In genomic region chr4:76301775-76302162, GRCh38 we compare ENCODE assay signal across 14 cellular contexts. TPM values are rescaled to one million over a fixed set of nuclear protein-coding genes. Genes with fewer than 3 reads are reported as not detected.
DNase-seq lines count a peak whose midpoint lies in the region; ATAC-seq, FAIRE-seq and TF ChIP-seq lines count a peak whose summit lies in the region.
"Had no signal": no experiment of that assay in that cellular context is flagged by ENCODE, and none has a peak within 500 bp of the region (broad histone marks: within the 10 kb centered on the region; RNA-seq: fewer than 3 reads in every experiment).

No MANE protein-coding gene starts in this region.

- no peak for TF ChIP-seq RAD21 in K562 (CRISPR knock-in tag; conservative IDR thresholded peaks at IDR 0.05 in 1 of 2, IDR thresholded peaks at IDR 0.05 in 1 of 2)

- no peak overlapping the region for H2BK15ac ChIP-seq in mesenchymal stem cell (ENCODE audit: low read depth, poor library complexity, severe bottlenecking)

- WGBS in K562 (ENCODE audit: insufficient coverage, low coverage, missing lambda C conversion rate) = 0% methylated on average over 1 of the region's 1 CpG
- no CpG with 5 or more reads among the region's 1 CpG for WGBS in mesenchymal stem cell

- peak overlapping the region; percentile 81 for H3K4me3 Mint-ChIP-seq in natural killer cell treated with Interleukin-12 subunit alpha and Interleukin-12 subunit beta and Interleukin-15 and Interleukin-18, amount 100 ng/mL, for 72 hours
- H3K4me3 Mint-ChIP-seq in natural killer cell = no peak overlapping the region

- no peak overlapping the region for H3K4me3 ChIP-seq in K562
- peak overlapping the region in 1 of 2 experiments; percentile 9 for H3K4me3 ChIP-seq in mesenchymal stem cell (ENCODE audit: insufficient read depth in 1 of 2, low read depth in 1 of 2, low read length in 2 of 2)
- no peak overlapping the region for H3K4me3 ChIP-seq in vagina
- H3K4me3 ChIP-seq: HAP-1, tibial artery had no signal

- H3K9ac ChIP-seq in K562 (ENCODE audit: insufficient read depth in 1 of 2, low read depth in 2 of 2, low read length in 2 of 2) (no peak overlapping the region), mesenchymal stem cell (ENCODE audit: low read length) (peak overlapping the region; percentile 19)

- peak overlapping the region; percentile 87 for H3K27ac Mint-ChIP-seq in natural killer cell treated with Interleukin-12 subunit alpha and Interleukin-12 subunit beta and Interleukin-15 and Interleukin-18, amount 100 ng/mL, for 72 hours
- no peak overlapping the region for H3K27ac Mint-ChIP-seq in natural killer cell

- in situ Hi-C loops in K562 (cut with MboI) = no loop called here

- TF ChIP-seq EP300 in K562 (IDR thresholded peaks at IDR 0.05; ENCODE audit: low read length) = no peak

- FAIRE-seq in K562 (lab: Jason Lieb, UNC) = no peak

- H3K4me1 ChIP-seq in K562 (replicated peaks in 1 of 2; ENCODE audit: control insufficient read depth in 2 of 2, insufficient read depth in 2 of 2, low read length in 2 of 2) = peaks cover 10 to 39% of the 10 kb centered on the region in 2 experiments
- peaks cover 4% of the 10 kb centered on the region for H3K4me1 ChIP-seq in mesenchymal stem cell (ENCODE audit: control insufficient read depth, insufficient read depth, low read depth, low read length)
- H3K4me1 ChIP-seq in vagina = peaks cover 31% of the 10 kb centered on the region
- H3K4me1 ChIP-seq: HAP-1 had no signal

- H4K20me1 ChIP-seq in K562 (replicated peaks; ENCODE audit: control insufficient read depth, insufficient read depth, low read length) = no peaks in the 10 kb centered on the region

- H3K9me3 Mint-ChIP-seq in natural killer cell treated with Interleukin-12 subunit alpha and Interleukin-12 subunit beta and Interleukin-15 and Interleukin-18, amount 100 ng/mL, for 72 hours = no peaks in the 10 kb centered on the region
- H3K9me3 Mint-ChIP-seq in natural killer cell = peaks cover 2 to 4% of the 10 kb centered on the region in 2 donors

- no peak overlapping the region for H4K91ac ChIP-seq in mesenchymal stem cell (ENCODE audit: low read length)

- H3K36me3 ChIP-seq in K562 (ENCODE audit: control insufficient read depth, insufficient read depth, low read length) = no peaks in the 10 kb centered on the region
- H3K36me3 ChIP-seq in mesenchymal stem cell (ENCODE audit: control insufficient read depth in 1 of 2, insufficient read depth in 2 of 2, low read depth in 1 of 2, low read length in 2 of 2) = no peaks in the 10 kb centered on the region
- H3K36me3 ChIP-seq in vagina = no peaks in the 10 kb centered on the region
- H3K36me3 ChIP-seq: HAP-1, tibial artery had no signal

- H2BK120ac ChIP-seq in mesenchymal stem cell (ENCODE audit: low read depth, low read length) = no peak overlapping the region

- no peaks in the 10 kb centered on the region for H3K79me2 ChIP-seq in K562 (ENCODE audit: control insufficient read depth, insufficient read depth, low read length)

- BruUV-seq in K562 (replicated peaks; lab: Mats Ljungman, UMichigan) = no TSS peak

- H3K4me1 Mint-ChIP-seq in natural killer cell treated with Interleukin-12 subunit alpha and Interleukin-12 subunit beta and Interleukin-15 and Interleukin-18, amount 100 ng/mL, for 72 hours (ENCODE audit: low read depth in 2 of 2) = peaks cover 39 to 45% of the 10 kb centered on the region in 2 donors
- H3K4me1 Mint-ChIP-seq in natural killer cell = peaks cover 27 to 46% of the 10 kb centered on the region in 2 donors

- H3K18ac ChIP-seq in mesenchymal stem cell (ENCODE audit: low read depth in 1 of 2, low read length in 2 of 2) = no peak overlapping the region

- POLR2A ChIA-PET in K562 (lab: Yijun Ruan, JAX) = interaction anchor here (1.0 to 1.4 kb wide), 5 partner anchors 8 to 195 kb away, joined by 3 to 4 read pairs (median 3); no protein-coding TSS in a partner anchor

- no peak overlapping the region for H3K4ac ChIP-seq in mesenchymal stem cell (ENCODE audit: low read depth in 1 of 2, low read length in 2 of 2)

- peak overlapping the region; percentile 34; the same call in 1 of the 2 replicates for H3K4me2 ChIP-seq in K562 (ENCODE audit: insufficient read depth, low read length)
- peak overlapping the region; percentile 2 for H3K4me2 ChIP-seq in mesenchymal stem cell (ENCODE audit: low read length, poor library complexity, severe bottlenecking)

- H2BK12ac ChIP-seq in mesenchymal stem cell (ENCODE audit: low read length in 2 of 2) = no peak overlapping the region

- H3K27me3 Mint-ChIP-seq in natural killer cell treated with Interleukin-12 subunit alpha and Interleukin-12 subunit beta and Interleukin-15 and Interleukin-18, amount 100 ng/mL, for 72 hours = peaks cover 0 to 2% of the 10 kb centered on the region in 2 donors
- peaks cover 0 to 7% of the 10 kb centered on the region in 2 donors for H3K27me3 Mint-ChIP-seq in natural killer cell (ENCODE audit: low read depth in 2 of 2)

- no peak for TF ChIP-seq POLR2A in K562 (conservative IDR thresholded peaks at IDR 0.05)
- no peak for TF ChIP-seq POLR2A in vagina (IDR thresholded peaks at IDR 0.05)

- H3K9me1 ChIP-seq in K562 (ENCODE audit: control insufficient read depth, insufficient read depth, low read length) = no peaks in the 10 kb centered on the region

- no peak overlapping the region for H3K23ac ChIP-seq in mesenchymal stem cell (ENCODE audit: low read length in 2 of 2)

- DNase-seq in natural killer cell treated with Interleukin-12 subunit alpha and Interleukin-12 subunit beta and Interleukin-15 and Interleukin-18, amount 100 ng/mL, for 72 hours (ENCODE audit: low spot score) = no peak
- DNase-seq in natural killer cell (no peak), K562 (ENCODE audit: extremely low read depth in 1 of 4, low spot score in 3 of 4) (no peak), mesenchymal stem cell (peak; percentile 9), vagina (ENCODE audit: extremely low spot score in 2 of 2) (no peak), DMS79 (lab: John Stamatoyannopoulos, UW) (no peak), NCI-H748 (lab: John Stamatoyannopoulos, UW; ENCODE audit: unreplicated experiment) (no peak), amygdala (lab: John Stamatoyannopoulos, UW) (no peak)
- DNase-seq: activated CD4-positive, alpha-beta T cell treated with anti-CD3 and anti-CD28 coated beads, Interleukin-2, amount 50 U/mL, for 1 hour; activated gamma-delta T cell treated with Interleukin-2 at 50 U/mL for 16 hours; NCI-H524 treated with DMSO at 0.1 percent for 48 hours; tibial artery had no signal

- no peak overlapping the region for H4K8ac ChIP-seq in mesenchymal stem cell (ENCODE audit: low read length)

- no peak for ATAC-seq in natural killer cell treated with Interleukin-12 subunit alpha and Interleukin-12 subunit beta and Interleukin-15 and Interleukin-18, amount 100 ng/mL, for 72 hours
- no peak for ATAC-seq in natural killer cell
- no peak for ATAC-seq in K562

- no peaks in the 10 kb centered on the region for H3K27me3 ChIP-seq in K562 (ENCODE audit: control insufficient read depth in 2 of 2, insufficient read depth in 2 of 2, low read length in 2 of 2)
- H3K27me3 ChIP-seq in mesenchymal stem cell (ENCODE audit: control insufficient read depth in 1 of 2, insufficient read depth in 1 of 2, low read length in 2 of 2) = no peaks in the 10 kb centered on the region
- H3K27me3 ChIP-seq in vagina = no peaks in the 10 kb centered on the region
- H3K27me3 ChIP-seq: tibial artery had no signal

- H3K36me3 Mint-ChIP-seq in natural killer cell treated with Interleukin-12 subunit alpha and Interleukin-12 subunit beta and Interleukin-15 and Interleukin-18, amount 100 ng/mL, for 72 hours = peaks cover 25% of the 10 kb centered on the region
- H3K36me3 Mint-ChIP-seq in natural killer cell = peaks cover 7% of the 10 kb centered on the region

- H2AFZ ChIP-seq in K562 (ENCODE audit: low read depth, low read length) (no peak overlapping the region), mesenchymal stem cell (ENCODE audit: low read depth, low read length) (no peak overlapping the region)

- peaks cover 9% of the 10 kb centered on the region for H3K79me1 ChIP-seq in mesenchymal stem cell (replicated peaks; ENCODE audit: low read length, poor library complexity, severe bottlenecking)

- peaks cover 19% of the 10 kb centered on the region for H3K9me3 ChIP-seq in K562 (replicated peaks; ENCODE audit: control insufficient read depth, insufficient read depth, low read depth, low read length)
- peaks cover 10% of the 10 kb centered on the region for H3K9me3 ChIP-seq in mesenchymal stem cell (ENCODE audit: control insufficient read depth, low read length)
- H3K9me3 ChIP-seq in vagina = no peaks in the 10 kb centered on the region
- H3K9me3 ChIP-seq: tibial artery had no signal

- intact Hi-C loops in natural killer cell (cut with micrococcal nuclease) = no loop called here
- intact Hi-C loops in K562 (cut with micrococcal nuclease) = loop anchor here (2.0 to 5.0 kb wide), 2 partner anchors 76 to 123 kb away; no protein-coding TSS in a partner anchor
- intact Hi-C loops in vagina (cut with DNase I) = loop anchor here (10.0 kb wide), 1 partner anchor 87 kb away; the partner anchor contains the start of gene SCARB2

- H3K27ac ChIP-seq in K562 (ENCODE audit: extremely low read depth, low read depth, low read length) = peak overlapping the region; percentile 86
- H3K27ac ChIP-seq in mesenchymal stem cell (ENCODE audit: low read length, poor library complexity, severe bottlenecking) = peak overlapping the region; percentile 83
- H3K27ac ChIP-seq in vagina = peak overlapping the region; percentile 31
- H3K27ac ChIP-seq: RWPE1 had no signal

- no peak overlapping the region for H3K14ac ChIP-seq in mesenchymal stem cell (ENCODE audit: low read length in 2 of 2)

- TF ChIP-seq CTCF in natural killer cell (IDR thresholded peaks at IDR 0.05) (no peak), K562 (IDR thresholded peaks at IDR 0.05 in 2 of 3, conservative IDR thresholded peaks at IDR 0.05 in 1 of 3; ENCODE audit: insufficient read depth in 2 of 3, low read depth in 1 of 3, low read length in 3 of 3) (no peak), vagina (IDR thresholded peaks at IDR 0.05) (no peak)

- no peak overlapping the region for H2AK5ac ChIP-seq in mesenchymal stem cell (ENCODE audit: low read length, severe bottlenecking)

- CTCF ChIA-PET in K562 (lab: Yijun Ruan, JAX; ENCODE audit: low intra/inter-chr PET ratio) = no interaction called here

- no peak overlapping the region for H2BK5ac ChIP-seq in mesenchymal stem cell (ENCODE audit: low read depth, low read length, poor library complexity, severe bottlenecking)

RNA-seq across cellular contexts. Expression of gene STBD1, which starts 4.8 kb away (rescaled TPM):
- total RNA-seq in natural killer cell treated with Interleukin-12 subunit alpha and Interleukin-12 subunit beta and Interleukin-15 and Interleukin-18, amount 100 ng/mL, for 72 hours = 1 to 10 TPM; 3.6 to 3.9 TPM
- total RNA-seq in natural killer cell (1 to 10 TPM in 1 of 3 donors, under 1 TPM in 2; 0.15 to 1.3 (median 0.26) TPM), K562 (2014; rRNA removed) (0.29 and 0.54 TPM in 2 replicates), K562 (2014; rRNA removed; fragmentation: Illumina TruSeq; extraction: Trizol) (0.18 and 0.22 TPM in 2 replicates), K562 (2015; rRNA removed; fragmentation: Illumina TruSeq; extraction: Trizol) (0.33 and 0.41 TPM in 2 replicates), K562 (2021) (0.42 and 0.64 TPM in 2 replicates), vagina (7.6 TPM)
- not detected in 2 replicates for total RNA-seq in K562 (2011; cell fraction: chromatin; rRNA removed; ENCODE audit: low replicate concordance)
- 0.39 and 0.50 TPM in 2 replicates for total RNA-seq in K562 (2011; cell fraction: nucleolus; rRNA removed)
- 0.53 TPM in 1 of 2 replicates, not detected in the other for total RNA-seq in K562 (2011; cell fraction: nucleoplasm; rRNA removed)
- polyA plus RNA-seq in K562 (2011; rRNA removed) (0.08 and 0.34 TPM in 2 replicates), K562 (2014; fragmentation: Illumina TruSeq; extraction: Trizol) (0.10 and 0.27 TPM in 2 replicates), K562 (2014; fragmentation: Nextera tagmentation; extraction: Ambion mirVana) (not detected), K562 (2014; rRNA removed) (0.24 and 0.38 TPM in 2 replicates)
- polyA plus RNA-seq in K562 (2011; cell fraction: cytosol; rRNA removed) = 0.03 and 0.32 TPM in 2 replicates
- 0.07 and 0.10 TPM in 2 replicates for polyA plus RNA-seq in K562 (2011; cell fraction: nucleus; rRNA removed)
- 0.62 and 1.5 TPM in 2 replicates for polyA plus RNA-seq in K562 (2012)
- polyA minus RNA-seq in K562 (2011; rRNA and poly(A)+ RNA removed) = 0.21 TPM in 1 of 2 replicates, not detected in the other
- 0.29 TPM in 1 of 2 replicates, not detected in the other for polyA minus RNA-seq in K562 (2011; cell fraction: cytosol; rRNA and poly(A)+ RNA removed)
- 0.11 and 0.13 TPM in 2 replicates for polyA minus RNA-seq in K562 (2011; cell fraction: nucleus; rRNA and poly(A)+ RNA removed)
- 3.6 TPM for polyA plus RNA-seq in mesenchymal stem cell (2013, experiment 1 of 2)
- 3.3 TPM for polyA plus RNA-seq in mesenchymal stem cell (2013, experiment 2 of 2)

RNA-seq across cellular contexts. Expression of gene FAM47E, which starts 50.2 kb away (rescaled TPM):
- not detected for total RNA-seq in natural killer cell treated with Interleukin-12 subunit alpha and Interleukin-12 subunit beta and Interleukin-15 and Interleukin-18, amount 100 ng/mL, for 72 hours
- total RNA-seq in natural killer cell = under 1 TPM in 2 of 3 donors, not detected in 1; 0.21 to 0.85 TPM
- 1.3 and 1.8 TPM in 2 replicates for total RNA-seq in K562 (2011; cell fraction: chromatin; rRNA removed; ENCODE audit: low replicate concordance)
- total RNA-seq in K562 (2011; cell fraction: nucleolus; rRNA removed) = 0.50 and 0.66 TPM in 2 replicates
- 1.5 and 5.1 TPM in 2 replicates for total RNA-seq in K562 (2011; cell fraction: nucleoplasm; rRNA removed)
- total RNA-seq in K562 (2014; rRNA removed) = 3.6 and 3.7 TPM in 2 replicates
- 6.4 and 7.4 TPM in 2 replicates for total RNA-seq in K562 (2014; rRNA removed; fragmentation: Illumina TruSeq; extraction: Trizol)
- 12.0 and 15.6 TPM in 2 replicates for total RNA-seq in K562 (2015; rRNA removed; fragmentation: Illumina TruSeq; extraction: Trizol)
- 3.7 and 4.8 TPM in 2 replicates for total RNA-seq in K562 (2021)
- polyA plus RNA-seq in K562 (2011; rRNA removed) = 0.38 and 4.8 TPM in 2 replicates
- 1.2 TPM in 1 of 2 replicates, not detected in the other for polyA plus RNA-seq in K562 (2011; cell fraction: cytosol; rRNA removed)
- 0.07 and 1.3 TPM in 2 replicates for polyA plus RNA-seq in K562 (2011; cell fraction: nucleus; rRNA removed)
- 15.5 and 15.6 TPM in 2 replicates for polyA plus RNA-seq in K562 (2012)
- polyA plus RNA-seq in K562 (2014; fragmentation: Illumina TruSeq; extraction: Trizol) = 5.5 and 6.9 TPM in 2 replicates
- 10 to 100 TPM; 11.8 to 12.4 TPM for polyA plus RNA-seq in K562 (2014; fragmentation: Nextera tagmentation; extraction: Ambion mirVana)
- polyA plus RNA-seq in K562 (2014; rRNA removed) = 5.0 and 5.9 TPM in 2 replicates
- polyA minus RNA-seq in K562 (2011; rRNA and poly(A)+ RNA removed) = 0.27 and 3.5 TPM in 2 replicates
- polyA minus RNA-seq in K562 (2011; cell fraction: cytosol; rRNA and poly(A)+ RNA removed) = 1.0 TPM in 1 of 2 replicates, not detected in the other
- 0.56 and 0.81 TPM in 2 replicates for polyA minus RNA-seq in K562 (2011; cell fraction: nucleus; rRNA and poly(A)+ RNA removed)
- 0.03 TPM for polyA plus RNA-seq in mesenchymal stem cell (2013, experiment 1 of 2)
- 0.27 TPM for polyA plus RNA-seq in mesenchymal stem cell (2013, experiment 2 of 2)
- 0.49 TPM for total RNA-seq in vagina

Comparison
In these comparisons a context has a peak if more than half of its experiments do, and no peak if none do; other contexts are left out.
1. H3K27ac Mint-ChIP-seq: peak in natural killer cell treated with Interleukin-12 subunit alpha and Interleukin-12 subunit beta and Interleukin-15 and Interleukin-18, amount 100 ng/mL, for 72 hours (2 of 2); none in natural killer cell (0 of 2).
2. H3K27ac ChIP-seq: peak in every context shown above with its lines; median percentile 86 in K562; 83 in mesenchymal stem cell; 31 in vagina.